Comparison of ENCODE assay signal across 10 cellular contexts in the genomic region with DNA sequence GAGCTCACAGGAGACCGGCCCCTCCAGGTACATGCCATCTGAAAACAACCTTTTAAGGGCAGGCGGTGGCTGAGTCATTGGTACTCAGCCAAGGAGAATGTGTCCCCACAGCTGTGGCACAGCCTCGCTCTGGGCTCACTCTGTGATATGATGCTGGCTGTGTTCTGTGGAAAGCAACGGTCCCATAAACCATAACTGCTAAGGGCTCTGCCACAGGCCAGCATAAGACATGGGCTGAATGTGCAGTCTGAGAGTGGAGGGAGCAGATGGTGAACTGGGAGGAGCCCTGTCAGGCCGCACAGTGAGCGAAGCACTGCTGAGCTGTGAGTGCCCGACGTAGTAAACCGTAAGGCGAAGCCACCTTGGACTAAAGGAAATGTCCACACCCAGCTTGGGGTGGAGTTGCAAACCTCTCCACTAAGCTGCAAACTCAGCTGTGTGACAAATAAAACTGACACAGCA.
DNase-seq lines count a peak whose midpoint lies in the region; ATAC-seq, FAIRE-seq and TF ChIP-seq lines count a peak whose summit lies in the region.
"Had no signal": no experiment of that assay in that cellular context is flagged by ENCODE, and none has a peak within 500 bp of the region (broad histone marks: within the 10 kb centered on the region; RNA-seq: fewer than 3 reads in every experiment).

No MANE protein-coding gene starts in this region.

- no peaks in the 10 kb centered on the region for H3F3A ChIP-seq in GM23248 (ENCODE audit: insufficient read depth)

- H3K9me2 ChIP-seq in GM23248 (ENCODE audit: insufficient read depth) = no peaks in the 10 kb centered on the region

- peaks cover 45% of the 10 kb centered on the region for H3K27me3 ChIP-seq in GM23248 (replicated peaks; ENCODE audit: insufficient read depth)
- H3K27me3 ChIP-seq in endodermal cell (ENCODE audit: control insufficient read depth, insufficient read depth, low read length, poor library complexity, severe bottlenecking) = peaks cover 2% of the 10 kb centered on the region
- no peaks in the 10 kb centered on the region for H3K27me3 ChIP-seq in small intestine (ENCODE audit: control insufficient read depth in 2 of 2, insufficient read depth in 2 of 2, low read length in 2 of 2)

- no peaks in the 10 kb centered on the region for H3K9me3 Mint-ChIP-seq in endodermal cell

- H3K9me3 ChIP-seq in GM23248 (ENCODE audit: low read depth) (no peaks in the 10 kb centered on the region), endodermal cell (ENCODE audit: control insufficient read depth, low read length) (no peaks in the 10 kb centered on the region), small intestine (ENCODE audit: control insufficient read depth, low read depth) (no peaks in the 10 kb centered on the region)

- H3K4me3 Mint-ChIP-seq in endodermal cell = no peak overlapping the region

- TF ChIP-seq CTCF in endodermal cell (conservative IDR thresholded peaks at IDR 0.05) = no peak

- no peak overlapping the region for H3K4me2 ChIP-seq in GM23248 (ENCODE audit: unreplicated experiment)

- DNase-seq in GM23248 (peak; percentile 43), NCI-H2196 treated with DMSO at 0.1 percent for 48 hours (lab: John Stamatoyannopoulos, UW; ENCODE audit: unreplicated experiment) (peak; percentile 16), endodermal cell (peak; percentile 35), small intestine (peak; percentile 73), NCI-H1694 (lab: John Stamatoyannopoulos, UW) (no peak), HK-2 (ENCODE audit: unreplicated experiment) (no peak)
- DNase-seq: MV-4-11 had no signal

- H3K9ac ChIP-seq in GM23248 (no peak overlapping the region), endodermal cell (ENCODE audit: extremely low read depth, low read length, poor library complexity, severe bottlenecking) (no peak overlapping the region)

- H3K4me1 Mint-ChIP-seq in endodermal cell = no peaks in the 10 kb centered on the region

- H3K36me3 ChIP-seq in GM23248 (ENCODE audit: low read depth) (no peaks in the 10 kb centered on the region), endodermal cell (ENCODE audit: control insufficient read depth, insufficient read depth, low read length) (no peaks in the 10 kb centered on the region), small intestine (ENCODE audit: control insufficient read depth in 2 of 2, insufficient read depth in 2 of 2, low read length in 2 of 2) (no peaks in the 10 kb centered on the region)

- no peaks in the 10 kb centered on the region for H3K4me1 ChIP-seq in GM23248 (ENCODE audit: insufficient read depth)
- H3K4me1 ChIP-seq in endodermal cell (ENCODE audit: control insufficient read depth, insufficient read depth, low read length) = no peaks in the 10 kb centered on the region
- no peaks in the 10 kb centered on the region for H3K4me1 ChIP-seq in small intestine (ENCODE audit: control insufficient read depth in 2 of 2, insufficient read depth in 1 of 2, low read depth in 1 of 2, low read length in 1 of 2)

- H3K36me3 Mint-ChIP-seq in endodermal cell (ENCODE audit: low read depth) = no peaks in the 10 kb centered on the region
- H3K36me3 Mint-ChIP-seq: naive thymus-derived CD8-positive, alpha-beta T cell had no signal

- no peak for ATAC-seq in HG03139 (IDR thresholded peaks at IDR 0.05; ENCODE audit: unreplicated experiment)
- ATAC-seq: naive thymus-derived CD8-positive, alpha-beta T cell; SK-N-SH treated with all-trans-retinoic acid at 6 μM for 48 hours had no signal

- FAIRE-seq in small intestine (lab: Jason Lieb, UNC) = no peak

- no peaks in the 10 kb centered on the region for H4K20me1 ChIP-seq in GM23248 (ENCODE audit: insufficient read depth)

- H2AFZ ChIP-seq in GM23248 = no peak overlapping the region

- H3K27ac Mint-ChIP-seq in endodermal cell = no peak overlapping the region

- H3K79me2 ChIP-seq in GM23248 (ENCODE audit: insufficient read depth) = no peaks in the 10 kb centered on the region

- in situ Hi-C loops in GM23248 (cut with MboI) = loop anchor here (25.0 kb wide), 1 partner anchor 966 kb away; no protein-coding TSS in a partner anchor

- WGBS in GM23248 (ENCODE audit: low coverage in 1 of 2, low lambda C conversion rate in 2 of 2, missing lambda C conversion rate in 2 of 2), 2 experiments = 10 to 16% methylated on average over 10 of the region's 10 CpGs
- WGBS in endodermal cell (ENCODE audit: insufficient coverage in 1 of 2, insufficient read length in 1 of 2), 2 experiments = 85 to 87% methylated on average over 8 to 10 of the region's 10 CpGs
- 13 to 48% (median 30%) methylated on average over 10 of the region's 10 CpGs for WGBS in small intestine, 3 donors

- H3K4me3 ChIP-seq in GM23248 = no peak overlapping the region
- H3K4me3 ChIP-seq in endodermal cell (ENCODE audit: low read length) = no peak overlapping the region
- H3K4me3 ChIP-seq in small intestine (ENCODE audit: low read depth in 1 of 2, low read length in 2 of 2) = no peak overlapping the region

- no peak overlapping the region for H3K27ac ChIP-seq in GM23248
- H3K27ac ChIP-seq in endodermal cell (ENCODE audit: low read depth, low read length) = no peak overlapping the region
- H3K27ac ChIP-seq in small intestine (ENCODE audit: low read depth in 1 of 2, low read length in 1 of 2) = no peak overlapping the region

- H3K27me3 Mint-ChIP-seq in endodermal cell (ENCODE audit: insufficient read depth) = peaks cover 2% of the 10 kb centered on the region

Comparison
In these comparisons a context has a peak if more than half of its experiments do, and no peak if none do; other contexts are left out.
1. DNase-seq: peak in GM23248 (single experiment), NCI-H2196 treated with DMSO at 0.1 percent for 48 hours (single experiment), endodermal cell (single experiment) and small intestine (single experiment); none in NCI-H1694 (single experiment) and HK-2 (single experiment).